ENCODE assay signal across 29 cellular contexts in the genomic region with DNA sequence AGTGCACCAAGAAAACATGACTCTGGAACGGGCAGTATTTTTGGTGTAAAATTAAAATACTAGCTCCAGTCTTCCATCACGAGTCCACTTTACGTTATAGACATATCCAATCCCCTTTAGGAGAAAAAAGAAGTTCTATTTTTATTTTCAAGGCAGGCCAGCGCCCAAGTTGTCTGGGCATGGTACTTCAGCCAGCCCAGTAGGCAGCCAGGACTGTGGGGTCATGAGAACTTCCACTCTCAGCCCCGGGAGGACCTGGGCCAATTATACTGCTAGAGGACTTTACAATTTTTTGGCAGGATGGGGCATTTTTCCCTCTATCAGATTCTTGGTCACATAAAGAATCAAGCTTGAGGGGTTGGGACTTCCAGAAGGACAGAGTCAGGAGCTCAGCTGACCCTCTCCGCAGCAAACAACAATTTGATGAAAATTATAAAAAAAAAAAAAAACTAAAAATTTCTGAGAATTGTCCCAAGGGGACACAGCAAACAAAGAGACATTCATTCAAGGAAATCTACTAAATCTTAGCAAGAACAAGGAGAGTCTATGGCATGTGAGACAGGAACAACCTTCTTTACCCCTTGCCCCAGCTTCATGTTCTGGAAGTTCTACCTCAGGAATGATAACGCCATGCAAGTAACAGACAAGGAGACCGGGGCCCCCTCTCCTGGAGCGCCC.
"Had no signal": no experiment of that assay in that cellular context is flagged by ENCODE, and none has a peak within 500 bp of the region (broad histone marks: within the 10 kb centered on the region; RNA-seq: fewer than 3 reads in every experiment).

No MANE protein-coding gene starts in this region.

- H3K9me3 ChIP-seq: lower lobe of right lung, sigmoid colon, tibial artery had no signal

- H3K4me1 ChIP-seq: esophagus squamous epithelium, lower lobe of right lung, sigmoid colon, stomach had no signal

- H3K4me3 Mint-ChIP-seq: activated naive CD4-positive, alpha-beta T cell treated with anti-CD3 and anti-CD28 coated beads for 36 hours; activated T-helper 1 cell treated with anti-CD3 and anti-CD28 coated beads, Interleukin-12 subunit alpha, Interleukin-12 subunit beta, Interleukin-2, Interleukin-4 antibody, amounts not matched to agents 30 ng/mL and 10 ng/mL and 1 ng/mL, durations not matched to agents 14 hours and 24 hours and 36 hours; immature natural killer cell; nephron; stimulated activated naive B cell treated with anti-CD40 and anti-IgM and Interleukin-4, amounts not matched to agents 10 μg/mL and 1 μg/mL and 100 μg/mL, for 72 hours; T-helper 17 cell had no signal

- H3K4me1 Mint-ChIP-seq: immature natural killer cell, nephron, T-helper 17 cell had no signal

- H3K27me3 Mint-ChIP-seq: stimulated activated naive B cell treated with anti-CD40 and anti-IgM and Interleukin-4, amounts not matched to agents 10 μg/mL and 1 μg/mL and 100 μg/mL, for 72 hours; T-helper 17 cell had no signal

- H3K9me3 Mint-ChIP-seq: activated T-helper 1 cell treated with anti-CD3 and anti-CD28 coated beads, Interleukin-12 subunit alpha, Interleukin-12 subunit beta, Interleukin-2, Interleukin-4 antibody, amounts not matched to agents 30 ng/mL and 10 ng/mL and 1 ng/mL, durations not matched to agents 14 hours and 24 hours and 36 hours had no signal

- H3K27ac Mint-ChIP-seq: activated naive CD4-positive, alpha-beta T cell treated with anti-CD3 and anti-CD28 coated beads for 36 hours; activated T-helper 1 cell treated with anti-CD3 and anti-CD28 coated beads, Interleukin-12 subunit alpha, Interleukin-12 subunit beta, Interleukin-2, Interleukin-4 antibody, amounts not matched to agents 30 ng/mL and 10 ng/mL and 1 ng/mL, durations not matched to agents 14 hours and 24 hours and 36 hours; nephron; stimulated activated naive B cell treated with anti-CD40 and anti-IgM and Interleukin-4, amounts not matched to agents 10 μg/mL and 1 μg/mL and 100 μg/mL, for 72 hours; T-helper 17 cell had no signal

- DNase-seq: activated CD4-positive, alpha-beta T cell treated with anti-CD3 and anti-CD28 coated beads for 48 hours; activated CD4-positive, alpha-beta T cell treated with anti-CD3 and anti-CD28 coated beads, Interleukin-2, amount 50 U/mL, for 48 hours; activated CD8-positive, alpha-beta memory T cell treated with anti-CD3 and anti-CD28 coated beads for 24 hours; activated effector memory CD4-positive, alpha-beta T cell treated with anti-CD3 and anti-CD28 coated beads, Interleukin-2, amount 50 U/mL, for 16 hours; activated naive CD4-positive, alpha-beta T cell treated with anti-CD3 and anti-CD28 coated beads for 36 hours; central memory CD4-positive, alpha-beta T cell; dermis blood vessel endothelial cell; effector CD4-positive, alpha-beta T cell; esophagus squamous epithelium; glutamatergic neuron; hippocampal formation; immature natural killer cell; kidney; lower lobe of right lung; sigmoid colon; small intestine; stimulated activated CD4-positive, alpha-beta T cell treated with anti-CD3 and anti-CD28 coated beads, Interleukin-1b, Interleukin-23, amount 100 ng/mL, for 48 hours; stimulated activated CD4-positive, alpha-beta T cell treated with anti-CD3 and anti-CD28 coated beads, Interleukin-4, amount 100 ng/mL, for 4 hours; stimulated activated naive B cell treated with anti-CD40 and anti-IgM and Interleukin-4, amounts not matched to agents 10 μg/mL and 1 μg/mL and 100 μg/mL, for 72 hours; stomach; SW 1271; T-helper 17 cell; T1000; WERI-Rb-1 had no signal

- H3K4me3 ChIP-seq: esophagus squamous epithelium, lower lobe of right lung, sigmoid colon, stomach, tibial artery had no signal

- H3K36me3 ChIP-seq: esophagus squamous epithelium, lower lobe of right lung, sigmoid colon, stomach, tibial artery, WERI-Rb-1 had no signal

- H3K27ac ChIP-seq: epithelial cell of prostate, esophagus squamous epithelium, lower lobe of right lung, sigmoid colon, stomach, WERI-Rb-1 had no signal

- H3K27me3 ChIP-seq: esophagus squamous epithelium, sigmoid colon, stomach, tibial artery had no signal

- ATAC-seq: activated CD4-positive, CD25-positive, alpha-beta regulatory T cell treated with anti-CD3 and anti-CD28 coated beads, Interleukin-2, amount 50 U/mL, for 24 hours; lower lobe of right lung; stimulated activated naive B cell treated with anti-CD40 and anti-IgM and Interleukin-4, amounts not matched to agents 10 μg/mL and 1 μg/mL and 100 μg/mL, for 72 hours; T-helper 17 cell had no signal
